Comparison of ENCODE assay signal across 19 cellular contexts in the genomic region with DNA sequence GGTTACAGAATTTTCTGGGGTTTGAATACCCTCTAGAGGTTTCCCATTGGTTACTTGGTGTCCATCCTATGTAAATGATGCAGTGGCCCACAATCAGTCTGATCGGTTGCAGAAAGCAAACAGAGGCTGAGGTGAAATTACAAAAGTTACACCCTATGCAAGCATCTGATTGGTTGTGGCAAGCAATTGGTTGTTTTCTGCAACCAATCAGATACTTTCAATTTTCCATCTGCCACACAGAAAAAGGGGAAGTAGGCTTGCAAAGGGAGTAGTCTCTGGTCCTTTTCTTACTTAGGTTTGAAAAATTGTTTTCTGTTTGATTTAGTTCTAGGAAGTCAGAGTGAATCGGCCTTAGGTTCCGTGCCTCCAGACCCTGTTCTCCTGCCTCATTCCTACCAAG.
"Had no signal": no experiment of that assay in that cellular context is flagged by ENCODE, and none has a peak within 500 bp of the region (broad histone marks: within the 10 kb centered on the region; RNA-seq: fewer than 3 reads in every experiment).

No MANE protein-coding gene starts in this region.

- FAIRE-seq: frontal cortex, keratinocyte, small intestine had no signal

- H3K4me1 ChIP-seq: colonic mucosa, parathyroid adenoma, right lobe of liver had no signal

- H3K27ac ChIP-seq: colonic mucosa, parathyroid adenoma, right lobe of liver, thoracic aorta, upper lobe of left lung had no signal

- H3K27me3 ChIP-seq: colonic mucosa, right lobe of liver, upper lobe of left lung had no signal

- H3K79me2 ChIP-seq: parathyroid adenoma had no signal

- H3K36me3 ChIP-seq: colonic mucosa, right lobe of liver, thoracic aorta, upper lobe of left lung had no signal

- H2AFZ ChIP-seq: parathyroid adenoma had no signal

- H3K9me3 ChIP-seq: colonic mucosa had no signal

- H3K4me3 ChIP-seq: colonic mucosa, lung, thoracic aorta, upper lobe of left lung had no signal

- H3K9ac ChIP-seq: parathyroid adenoma had no signal

- DNase-seq: activated CD4-positive, alpha-beta T cell treated with anti-CD3 and anti-CD28 coated beads, Interleukin-2, amount 10 ng/mL, durations not matched to agents 24 days and 14 days; activated CD8-positive, alpha-beta memory T cell treated with anti-CD3 and anti-CD28 coated beads for 24 hours; activated CD8-positive, alpha-beta memory T cell treated with anti-CD3 and anti-CD28 coated beads, Interleukin-2, amount 50 U/mL, for 48 hours; activated effector memory CD4-positive, alpha-beta T cell treated with Interleukin-2 at 50 U/mL for 16 hours; activated naive CD4-positive, alpha-beta T cell treated with anti-CD3 and anti-CD28 coated beads, Interleukin-2, amount 50 U/mL, for 16 hours; activated T-cell treated with anti-CD3 and anti-CD28 coated beads, Interleukin-2, amount 50 U/mL, for 48 hours; aorta; colonic mucosa; hypothalamus; small intestine; stimulated activated CD4-positive, alpha-beta T cell treated with anti-CD3 and anti-CD28 coated beads, Interleukin-4, amount 100 ng/mL, for 4 hours; T-helper 9 cell; upper lobe of left lung had no signal
